In the genomic region with DNA sequence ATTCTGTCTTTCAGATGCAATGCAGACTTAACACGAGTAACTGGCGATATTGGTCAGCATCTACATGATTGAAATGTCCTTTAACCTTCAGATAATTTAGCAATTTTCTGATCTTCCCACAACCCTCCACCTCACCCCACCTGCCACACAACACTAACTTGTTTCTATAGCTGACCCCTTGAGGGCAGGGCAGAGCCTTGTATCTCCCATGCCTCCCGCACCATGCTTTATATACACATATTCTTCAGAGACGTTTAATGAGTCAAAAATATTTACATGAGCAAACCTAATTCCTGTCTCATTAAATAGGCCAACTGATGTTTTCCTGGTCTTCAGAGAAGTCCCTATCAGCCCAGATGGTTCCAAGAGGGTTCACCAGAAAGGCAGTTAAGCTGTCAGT, we compare ENCODE assay signal across 18 cellular contexts. TPM values are rescaled to one million over a fixed set of nuclear protein-coding genes. Genes with fewer than 3 reads are reported as not detected.
DNase-seq lines count a peak whose midpoint lies in the region; ATAC-seq and TF ChIP-seq lines count a peak whose summit lies in the region.
"Had no signal": no experiment of that assay in that cellular context is flagged by ENCODE, and none has a peak within 500 bp of the region (broad histone marks: within the 10 kb centered on the region; RNA-seq: fewer than 3 reads in every experiment).

No MANE protein-coding gene starts in this region.

- H3K27me3 Mint-ChIP-seq in H9 (ENCODE audit: low read depth): peaks cover 7% of the 10 kb centered on the region
- H3K27me3 Mint-ChIP-seq: CD4-positive, CD25-positive, alpha-beta regulatory T cell; IgD-negative memory B cell had no signal

- no peak overlapping the region for H2AFZ ChIP-seq in H9 (ENCODE audit: low read length)

- no peak overlapping the region for H3K4me3 Mint-ChIP-seq in H9
- H3K4me3 Mint-ChIP-seq: CD4-positive, CD25-positive, alpha-beta regulatory T cell; IgD-negative memory B cell had no signal

- DNase-seq in DMS 273 (lab: John Stamatoyannopoulos, UW; ENCODE audit: unreplicated experiment) (peak; percentile 9), DMS 273 treated with DMSO at 0.1 percent for 48 hours (lab: John Stamatoyannopoulos, UW) (no peak), H9 (no peak), WERI-Rb-1 (no peak), fibroblast of villous mesenchyme (ENCODE audit: low read depth) (peak; percentile 50)
- no peak for DNase-seq in stimulated activated naive CD4-positive, alpha-beta T cell treated with Interleukin-2 at 50 U/mL for 16 hours (lab: John Stamatoyannopoulos, UW)
- no peak for DNase-seq in stimulated activated naive CD8-positive, alpha-beta T cell treated with anti-CD3 and anti-CD28 coated beads, Interleukin-15, Interleukin-2, amounts not matched to agents 100 U/mL and 50 U/mL, for 24 hours
- DNase-seq: AML-193; Calu3; CD4-positive, CD25-positive, alpha-beta regulatory T cell; DMS153; DMS79 treated with DMSO at 0.1 percent for 48 hours; EL had no signal

- H2BK20ac ChIP-seq in H9 (ENCODE audit: low read depth, low read length, poor library complexity, severe bottlenecking): no peak overlapping the region

- no peak overlapping the region for H3K9ac ChIP-seq in H9 (ENCODE audit: extremely low read depth, insufficient read length, low read length)
- H3K9ac ChIP-seq: BLaER1 had no signal

- H3K27ac ChIP-seq in H9 (ENCODE audit: insufficient read length, low read depth, low read length): no peak overlapping the region
- H3K27ac ChIP-seq in WERI-Rb-1: no peak overlapping the region
- H3K27ac ChIP-seq: 22Rv1, BLaER1 had no signal

- H2BK15ac ChIP-seq in H9 (ENCODE audit: low read depth, low read length): no peak overlapping the region

- H3K36me3 ChIP-seq in WERI-Rb-1: no peaks in the 10 kb centered on the region
- H3K36me3 ChIP-seq: BLaER1 had no signal

- no peak overlapping the region for H2BK12ac ChIP-seq in H9 (ENCODE audit: insufficient read length, low read depth, low read length)

- no peak overlapping the region for H3K4ac ChIP-seq in H9 (ENCODE audit: low read depth, low read length)

- no peak overlapping the region for H4K8ac ChIP-seq in H9 (replicated peaks; ENCODE audit: insufficient read length, low read depth, low read length)

- H3T11ph ChIP-seq in H9 (ENCODE audit: low read length): no peak overlapping the region

- no peaks in the 10 kb centered on the region for H3K4me1 ChIP-seq in H9 (ENCODE audit: insufficient read depth, low read length)
- H3K4me1 ChIP-seq: BLaER1 had no signal

- H3K9me3 ChIP-seq in H9 (ENCODE audit: control insufficient read depth, low read depth, low read length) (no peaks in the 10 kb centered on the region), WERI-Rb-1 (ENCODE audit: severe bottlenecking) (no peaks in the 10 kb centered on the region)
- H3K9me3 ChIP-seq: BLaER1 had no signal

- no peak overlapping the region for H3K23ac ChIP-seq in H9 (ENCODE audit: insufficient read length, low read depth, low read length)

- no peak overlapping the region for H4K91ac ChIP-seq in H9 (ENCODE audit: insufficient read length, low read depth, low read length)

- H2BK120ac ChIP-seq in H9 (ENCODE audit: low read depth, low read length, poor library complexity, severe bottlenecking): no peak overlapping the region

- H3K4me1 Mint-ChIP-seq in H9: no peaks in the 10 kb centered on the region
- H3K4me1 Mint-ChIP-seq: CD4-positive, CD25-positive, alpha-beta regulatory T cell; IgD-negative memory B cell had no signal

- H3K14ac ChIP-seq in H9 (ENCODE audit: insufficient read depth, low read length): no peak overlapping the region

- H3K18ac ChIP-seq in H9 (ENCODE audit: insufficient read length, low read depth, low read length): no peak overlapping the region

- no peak overlapping the region for H3K4me3 ChIP-seq in WERI-Rb-1 (ENCODE audit: low read depth, low read length)
- H3K4me3 ChIP-seq in fibroblast of villous mesenchyme (ENCODE audit: low read depth, low read length): no peak overlapping the region
- H3K4me3 ChIP-seq: BLaER1 had no signal

- no peaks in the 10 kb centered on the region for H3K79me2 ChIP-seq in H9 (ENCODE audit: insufficient read depth, low read length)

- H3K27me3 ChIP-seq in H9 (ENCODE audit: insufficient read depth, low read length) (no peaks in the 10 kb centered on the region), WERI-Rb-1 (ENCODE audit: insufficient read depth, low read depth, severe bottlenecking) (no peaks in the 10 kb centered on the region)
- H3K27me3 ChIP-seq: BLaER1 had no signal

- H4K20me1 ChIP-seq in H9 (ENCODE audit: control insufficient read depth, insufficient read depth, insufficient read length): no peaks in the 10 kb centered on the region
- H4K20me1 ChIP-seq: BLaER1 had no signal

- H2AK5ac ChIP-seq in H9 (ENCODE audit: insufficient read length, low read length): no peak overlapping the region

- no peak for ATAC-seq in HG02852 (IDR thresholded peaks at IDR 0.05; ENCODE audit: unreplicated experiment)
- ATAC-seq in stimulated activated naive CD8-positive, alpha-beta T cell treated with anti-CD3 and anti-CD28 coated beads, Interleukin-15, Interleukin-2, amounts not matched to agents 100 U/mL and 50 U/mL, for 24 hours: no peak

- H3K4me2 ChIP-seq in H9 (ENCODE audit: insufficient read depth, insufficient read length, low read length): no peak overlapping the region
- H3K4me2 ChIP-seq: BLaER1 had no signal

- no peak overlapping the region for H3K27ac Mint-ChIP-seq in H9
- H3K27ac Mint-ChIP-seq: CD4-positive, CD25-positive, alpha-beta regulatory T cell; IgD-negative memory B cell had no signal

- WGBS in H9 (ENCODE audit: extremely low coverage, insufficient read length, low lambda C conversion rate): no CpG with 5 or more reads among the region's 4 CpGs

- H3K79me1 ChIP-seq in H9 (ENCODE audit: insufficient read depth, low read depth, low read length, poor library complexity, severe bottlenecking): no peaks in the 10 kb centered on the region

- no peak overlapping the region for H3K56ac ChIP-seq in H9 (ENCODE audit: insufficient read length, low read depth, low read length)

- no peaks in the 10 kb centered on the region for H3K9me3 Mint-ChIP-seq in H9
- H3K9me3 Mint-ChIP-seq: CD4-positive, CD25-positive, alpha-beta regulatory T cell had no signal

- H3K36me3 Mint-ChIP-seq in H9 (ENCODE audit: insufficient read depth in 1 of 3, low read depth in 3 of 3): no peaks in the 10 kb centered on the region
- H3K36me3 Mint-ChIP-seq: CD4-positive, CD25-positive, alpha-beta regulatory T cell; IgD-negative memory B cell had no signal

- H2BK5ac ChIP-seq in H9 (ENCODE audit: insufficient read length, low read length): no peak overlapping the region

- TF ChIP-seq CTCF in H9 (conservative IDR thresholded peaks at IDR 0.05) (peak; percentile 22; the same call in 1 of the 3 replicates), WERI-Rb-1 (IDR thresholded peaks at IDR 0.05; ENCODE audit: low read depth, low read length) (peak; percentile 27; the same call in 1 of the 2 replicates), fibroblast of villous mesenchyme (IDR thresholded peaks at IDR 0.05; ENCODE audit: insufficient read depth, low read depth, low read length) (peak; percentile 14)

- H4K5ac ChIP-seq in H9 (ENCODE audit: insufficient read length, low read depth, low read length): no peak overlapping the region

- no peaks in the 10 kb centered on the region for H3K23me2 ChIP-seq in H9 (ENCODE audit: insufficient read length, low read depth, low read length, poor library complexity, severe bottlenecking)

RNA-seq across cellular contexts. Expression of a gene that starts 6.6 kb away (rescaled TPM):
- total RNA-seq in H9 (2021): not detected in 2 replicates
- total RNA-seq in fibroblast of villous mesenchyme: not detected in 2 replicates
- total RNA-seq: Calu3; CD4-positive, CD25-positive, alpha-beta regulatory T cell; HT1080 had no signal

RNA-seq across cellular contexts. Expression of a gene that starts 23.9 kb away (rescaled TPM):
- total RNA-seq in H9 (2021): not detected in 2 replicates
- not detected in 2 replicates for total RNA-seq in fibroblast of villous mesenchyme
- total RNA-seq: Calu3; CD4-positive, CD25-positive, alpha-beta regulatory T cell; HT1080 had no signal

RNA-seq across cellular contexts. Expression of a gene that starts 27.8 kb away (rescaled TPM):
- total RNA-seq in H9 (2021) (not detected in 2 replicates), fibroblast of villous mesenchyme (0.32 and 0.43 TPM in 2 replicates)
- total RNA-seq: CD4-positive, CD25-positive, alpha-beta regulatory T cell had no signal

Comparison
In these comparisons a context has a peak if more than half of its experiments do, and no peak if none do; other contexts are left out.
1. DNase-seq: peak in DMS 273 (single experiment) and fibroblast of villous mesenchyme (single experiment); none in DMS 273 treated with DMSO at 0.1 percent for 48 hours (single experiment), H9 (single experiment), WERI-Rb-1 (single experiment), stimulated activated naive CD4-positive, alpha-beta T cell treated with Interleukin-2 at 50 U/mL for 16 hours (single experiment) and stimulated activated naive CD8-positive, alpha-beta T cell treated with anti-CD3 and anti-CD28 coated beads, Interleukin-15, Interleukin-2, amounts not matched to agents 100 U/mL and 50 U/mL, for 24 hours (single experiment).
2. Peak in every context shown above with its lines, with median percentiles within 50 percentile points of each other: CTCF ChIP-seq.